8 cellular contexts compared by ENCODE assay signal in the genomic region with DNA sequence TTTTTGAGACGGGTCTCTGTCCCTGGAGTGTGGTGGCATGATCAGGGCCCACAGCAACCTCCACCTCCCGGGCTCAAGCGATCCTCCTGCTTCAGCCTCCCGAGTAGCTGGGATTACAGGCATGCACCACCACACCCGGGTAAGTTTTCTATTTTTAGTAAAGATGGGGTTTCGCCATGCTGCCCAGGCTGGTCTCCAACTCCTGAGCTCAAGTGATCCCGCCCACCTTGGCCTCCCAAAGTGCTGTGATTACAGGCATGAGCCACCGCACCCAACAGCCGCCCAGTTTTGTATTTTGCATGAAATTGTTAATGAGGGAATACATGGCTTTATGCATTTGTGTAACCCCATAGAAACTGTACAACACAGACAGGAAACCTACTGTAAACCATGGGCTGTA. TPM values are rescaled to one million over a fixed set of nuclear protein-coding genes. Genes with fewer than 3 reads are reported as not detected.
DNase-seq lines count a peak whose midpoint lies in the region; ATAC-seq, FAIRE-seq and TF ChIP-seq lines count a peak whose summit lies in the region.

No MANE protein-coding gene starts in this region.

- H3K27me3 Mint-ChIP-seq in activated naive CD8-positive, alpha-beta T cell = no peaks in the 10 kb centered on the region
- H3K27me3 Mint-ChIP-seq in mesothelial cell of epicardium (ENCODE audit: low read depth) = no peaks in the 10 kb centered on the region

- H3K4me1 Mint-ChIP-seq in activated naive CD8-positive, alpha-beta T cell (ENCODE audit: low read depth) = peaks cover 22% of the 10 kb centered on the region
- peaks cover 22% of the 10 kb centered on the region for H3K4me1 Mint-ChIP-seq in mesothelial cell of epicardium

- H3K4me3 Mint-ChIP-seq in activated naive CD8-positive, alpha-beta T cell = peak overlapping the region; percentile 92
- H3K4me3 Mint-ChIP-seq in mesothelial cell of epicardium = no peak overlapping the region

- in situ Hi-C loops in GM13976 (cut with MboI; ENCODE audit: low sequenced_read_pairs, unreplicated experiment) = no loop called here

- peak overlapping the region; percentile 21 for H3K27ac ChIP-seq in AG04450 (ENCODE audit: low read depth, low read length)

- FAIRE-seq in GM18507 (lab: Jason Lieb, UNC) = peak; percentile 38

- H3K4me3 ChIP-seq in AG04450 (ENCODE audit: low read depth, low read length) = no peak overlapping the region

- no peaks in the 10 kb centered on the region for H3K9me3 Mint-ChIP-seq in activated naive CD8-positive, alpha-beta T cell (ENCODE audit: low read depth)
- H3K9me3 Mint-ChIP-seq in mesothelial cell of epicardium = no peaks in the 10 kb centered on the region

- CTCF ChIA-PET in AG04450 (lab: Charles Lee) = interaction anchor here (0.7 to 1.7 kb wide), 3 partner anchors 18 to 165 kb away, joined by 3 to 5 read pairs (median 4); partner anchors contain the start of gene PLXNB3

- ATAC-seq in HG03469 (IDR thresholded peaks at IDR 0.05; ENCODE audit: unreplicated experiment) = no peak

- TF ChIP-seq CTCF in AG04450 (IDR thresholded peaks at IDR 0.05; ENCODE audit: low read depth, low read length) = no peak
- TF ChIP-seq CTCF in mesothelial cell of epicardium (IDR thresholded peaks at IDR 0.05; ENCODE audit: unreplicated experiment) = no peak
- TF ChIP-seq CTCF in GM13976 (IDR thresholded peaks at IDR 0.05; ENCODE audit: borderline replicate concordance, control extremely low read depth, extremely low read depth, insufficient read depth, missing control alignments) = no peak

- DNase-seq in AG04450 (ENCODE audit: low read depth, low spot score) = no peak
- no peak for DNase-seq in GM18507 (ENCODE audit: extremely low spot score, insufficient read length, low read depth)
- no peak for DNase-seq in mesothelial cell of epicardium (ENCODE audit: low spot score in 2 of 2, unreplicated experiment in 2 of 2)
- DNase-seq in NCI-H2029 (lab: John Stamatoyannopoulos, UW) = no peak
- DNase-seq in GM13976 (ENCODE audit: low spot score) = no peak
- DNase-seq in NCI-H748 (lab: John Stamatoyannopoulos, UW; ENCODE audit: unreplicated experiment) = no peak

- POLR2A ChIA-PET in AG04450 (lab: Yijun Ruan, JAX) = interaction anchor here (0.6 to 0.8 kb wide), 3 partner anchors 17 to 163 kb away, joined by 3 to 4 read pairs (median 3); no protein-coding TSS in a partner anchor

- no peaks in the 10 kb centered on the region for H3K9me3 ChIP-seq in AG04450 (ENCODE audit: control insufficient read depth, insufficient read depth, low read length)

- peak overlapping the region; percentile 66 for H3K27ac Mint-ChIP-seq in activated naive CD8-positive, alpha-beta T cell
- H3K27ac Mint-ChIP-seq in mesothelial cell of epicardium = peak overlapping the region; percentile 47

- H3K27me3 ChIP-seq in AG04450 (ENCODE audit: control insufficient read depth, insufficient read depth, low read length) = peaks cover 2% of the 10 kb centered on the region

- peaks cover 2% of the 10 kb centered on the region for H3K36me3 Mint-ChIP-seq in activated naive CD8-positive, alpha-beta T cell
- H3K36me3 Mint-ChIP-seq in mesothelial cell of epicardium = peaks cover 8% of the 10 kb centered on the region

RNA-seq across cellular contexts. Expression of gene ARHGAP4, which starts 2.8 kb away (rescaled TPM):
- polyA plus RNA-seq in AG04450 (2011; rRNA removed) = 0.12 and 0.16 TPM in 2 replicates
- polyA minus RNA-seq in AG04450 (2011; rRNA and poly(A)+ RNA removed) = 0.69 TPM in 1 of 2 replicates, not detected in the other
- total RNA-seq in mesothelial cell of epicardium = 52.2 to 64.4 TPM (median 62.8 TPM) in 3 replicates

RNA-seq across cellular contexts. Expression of gene NAA10, which starts 6.0 kb away (rescaled TPM):
- 42.9 and 63.4 TPM in 2 replicates for polyA plus RNA-seq in AG04450 (2011; rRNA removed)
- 43.7 and 49.1 TPM in 2 replicates for polyA minus RNA-seq in AG04450 (2011; rRNA and poly(A)+ RNA removed)
- total RNA-seq in mesothelial cell of epicardium = 76.8 to 82.0 TPM (median 79.3 TPM) in 3 replicates

RNA-seq across cellular contexts. Expression of gene RENBP, which starts 15.6 kb away (rescaled TPM):
- polyA plus RNA-seq in AG04450 (2011; rRNA removed) = 0.14 and 0.16 TPM in 2 replicates
- polyA minus RNA-seq in AG04450 (2011; rRNA and poly(A)+ RNA removed) = 0.18 TPM in 1 of 2 replicates, not detected in the other
- 7.2 to 8.5 TPM (median 7.2 TPM) in 3 replicates for total RNA-seq in mesothelial cell of epicardium

RNA-seq across cellular contexts. Expression of gene AVPR2, which starts 24.4 kb away (rescaled TPM):
- polyA plus RNA-seq in AG04450 (2011; rRNA removed) = not detected in 2 replicates
- polyA minus RNA-seq in AG04450 (2011; rRNA and poly(A)+ RNA removed) = not detected in 2 replicates
- not detected in 3 replicates for total RNA-seq in mesothelial cell of epicardium

RNA-seq across cellular contexts. Expression of gene HCFC1, which starts 42.8 kb away (rescaled TPM):
- polyA plus RNA-seq in AG04450 (2011; rRNA removed) = 2.7 and 5.8 TPM in 2 replicates
- polyA minus RNA-seq in AG04450 (2011; rRNA and poly(A)+ RNA removed) = 17.9 and 26.6 TPM in 2 replicates
- total RNA-seq in mesothelial cell of epicardium = 96.3 to 99.9 TPM (median 98.5 TPM) in 3 replicates
